Comparison of ENCODE assay signal across 8 cellular contexts in genomic region chr4:184450045-184450444, GRCh38. TPM values are rescaled to one million over a fixed set of nuclear protein-coding genes. Genes with fewer than 3 reads are reported as not detected.
A peak's percentile ranks its signal among the peaks of the same experiment; 100 is the strongest.
DNase-seq lines count a peak whose midpoint lies in the region; ATAC-seq, FAIRE-seq and TF ChIP-seq lines count a peak whose summit lies in the region.

No MANE protein-coding gene starts in this region.

- TF ChIP-seq POLR2A in GM12878 (IDR thresholded peaks at IDR 0.05; ENCODE audit: low read depth, low read length), result no peak

- peaks cover 45% of the 10 kb centered on the region for H3K36me3 Mint-ChIP-seq in activated CD8-positive, alpha-beta memory T cell treated with anti-CD3 and anti-CD28 coated beads, Interleukin-2, amount 10 ng/mL, durations not matched to agents 7 days and 5 days

- H4K20me1 ChIP-seq in GM12878 (ENCODE audit: control insufficient read depth, insufficient read depth), result no peaks in the 10 kb centered on the region

- no peak overlapping the region for H3K27ac ChIP-seq in GM12878 (ENCODE audit: control insufficient read depth, insufficient read depth)
- H3K27ac ChIP-seq in upper lobe of right lung, result peak overlapping the region; percentile 76

- CTCF ChIA-PET in activated CD8-positive, alpha-beta memory T cell treated with anti-CD3 and anti-CD28 coated beads, Interleukin-2, amount 10 ng/mL, durations not matched to agents 7 days and 5 days (lab: Charles Lee), result interaction anchor here (0.6 to 1.0 kb wide), 2 partner anchors 33 to 168 kb away, joined by 3 to 4 read pairs; no protein-coding TSS in a partner anchor
- CTCF ChIA-PET in GM12878 (lab: Yijun Ruan, JAX), result no interaction called here

- H3K4me1 ChIP-seq in GM12878 (ENCODE audit: control insufficient read depth, insufficient read depth, low read length), result peaks cover 45% of the 10 kb centered on the region
- peaks cover 80% of the 10 kb centered on the region for H3K4me1 ChIP-seq in upper lobe of right lung

- no peak for TF ChIP-seq RAD21 in GM12878 (IDR thresholded peaks at IDR 0.05; ENCODE audit: insufficient read depth, low read depth, low read length)

- RAD21 ChIA-PET in GM12878 (lab: Charles Lee; ENCODE audit: unreplicated experiment), result no interaction called here

- no peak for DNase-seq in activated CD8-positive, alpha-beta memory T cell treated with anti-CD3 and anti-CD28 coated beads, Interleukin-2, amount 10 ng/mL, durations not matched to agents 7 days and 5 days
- DNase-seq in activated CD8-positive, alpha-beta memory T cell treated with anti-CD3 and anti-CD28 coated beads, Interleukin-2, amount 50 U/mL, for 48 hours, result no peak
- no peak for DNase-seq in GM12878 (ENCODE audit: low read depth, low spot score)
- DNase-seq in kidney tubule cell (ENCODE audit: low spot score), result peak; percentile 10
- no peak for DNase-seq in upper lobe of right lung
- no peak for DNase-seq in HuH-7 (ENCODE audit: low spot score)
- DNase-seq in DMS53 treated with DMSO at 0.1 percent for 48 hours (lab: John Stamatoyannopoulos, UW; ENCODE audit: unreplicated experiment), result no peak

- peaks cover 75% of the 10 kb centered on the region for H3K4me1 Mint-ChIP-seq in activated CD8-positive, alpha-beta memory T cell treated with anti-CD3 and anti-CD28 coated beads, Interleukin-2, amount 10 ng/mL, durations not matched to agents 7 days and 5 days

- no peaks in the 10 kb centered on the region; the same call in 2 of the 3 replicates for H3K9me3 ChIP-seq in GM12878 (replicated peaks; ENCODE audit: control insufficient read depth, insufficient read depth, low read length)
- no peaks in the 10 kb centered on the region for H3K9me3 ChIP-seq in upper lobe of right lung

- H3K4me3 ChIP-seq in GM12878 (no peak overlapping the region), upper lobe of right lung (no peak overlapping the region)

- H3K9me3 Mint-ChIP-seq in activated CD8-positive, alpha-beta memory T cell treated with anti-CD3 and anti-CD28 coated beads, Interleukin-2, amount 10 ng/mL, durations not matched to agents 7 days and 5 days (ENCODE audit: low read depth), result no peaks in the 10 kb centered on the region

- H3K27me3 Mint-ChIP-seq in activated CD8-positive, alpha-beta memory T cell treated with anti-CD3 and anti-CD28 coated beads, Interleukin-2, amount 10 ng/mL, durations not matched to agents 7 days and 5 days, result no peaks in the 10 kb centered on the region

- in situ Hi-C loops in GM12878 (cut with MboI), result no loop called here

- no TSS peak for BruUV-seq in GM12878 (replicated peaks; lab: Mats Ljungman, UMichigan)

- 67% methylated on average over 5 of the region's 5 CpGs for WGBS in GM12878 (ENCODE audit: insufficient coverage, insufficient replicate concordance, low lambda C conversion rate, missing lambda C conversion rate)

- SMC1A ChIA-PET in GM12878 (lab: Charles Lee; ENCODE audit: uncharacterized antibody, unreplicated experiment), result interaction anchor here (0.6 to 2.4 kb wide), 7 partner anchors 9 to 704 kb away, joined by 3 to 7 read pairs (median 3); no protein-coding TSS in a partner anchor

- no peak for TF ChIP-seq CTCF in GM12878 (IDR thresholded peaks at IDR 0.05 in 2 of 3, conservative IDR thresholded peaks at IDR 0.05 in 1 of 3; ENCODE audit: control insufficient read depth in 2 of 3, extremely low read depth in 1 of 3, insufficient read depth in 1 of 3, low read depth in 3 of 3, low read length in 3 of 3)
- no peak for TF ChIP-seq CTCF in upper lobe of right lung (IDR thresholded peaks at IDR 0.05)

- ATAC-seq in activated CD8-positive, alpha-beta memory T cell treated with anti-CD3 and anti-CD28 coated beads, Interleukin-2, amount 10 ng/mL, durations not matched to agents 7 days and 5 days, result no peak
- peak; percentile 10; the same call in 1 of the 3 replicates for ATAC-seq in GM12878
- no peak for ATAC-seq in upper lobe of right lung
- ATAC-seq in GM21447 (IDR thresholded peaks at IDR 0.05; ENCODE audit: unreplicated experiment), result no peak

- H2AFZ ChIP-seq in GM12878 (ENCODE audit: control insufficient read depth, low read depth, low read length), result no peak overlapping the region

- H3K27me3 ChIP-seq in GM12878 (replicated peaks in 1 of 2; ENCODE audit: control insufficient read depth in 2 of 2, insufficient read depth in 2 of 2, low read length in 1 of 2) (no peaks in the 10 kb centered on the region), upper lobe of right lung (no peaks in the 10 kb centered on the region)

- intact Hi-C loops in GM12878 (cut with micrococcal nuclease; ENCODE audit: unreplicated experiment), result no loop called here
- intact Hi-C loops in upper lobe of right lung (cut with DNase I), result no loop called here

- no peak for TF ChIP-seq EP300 in GM12878 (IDR thresholded peaks at IDR 0.05; ENCODE audit: borderline replicate concordance in 1 of 2, control insufficient read depth in 1 of 2, low read depth in 2 of 2, low read length in 2 of 2)

- H3K4me3 Mint-ChIP-seq in activated CD8-positive, alpha-beta memory T cell treated with anti-CD3 and anti-CD28 coated beads, Interleukin-2, amount 10 ng/mL, durations not matched to agents 7 days and 5 days, result no peak overlapping the region

- no peak for FAIRE-seq in GM12878 (lab: Jason Lieb, UNC)

- H3K36me3 ChIP-seq in GM12878 (ENCODE audit: control insufficient read depth in 2 of 2, insufficient read depth in 2 of 2, low read length in 1 of 2), result peaks cover 6 to 11% of the 10 kb centered on the region in 2 experiments; a peak in 3 of 4 replicates
- H3K36me3 ChIP-seq in upper lobe of right lung, result no peaks in the 10 kb centered on the region

- peaks cover 89% of the 10 kb centered on the region for H3K79me2 ChIP-seq in GM12878 (ENCODE audit: control insufficient read depth, insufficient read depth, low read length)

- H3K4me2 ChIP-seq in GM12878 (ENCODE audit: control insufficient read depth, insufficient read depth), result peak overlapping the region; percentile 17; the same call in 1 of the 2 replicates

- peak overlapping the region; percentile 3 for H3K27ac Mint-ChIP-seq in activated CD8-positive, alpha-beta memory T cell treated with anti-CD3 and anti-CD28 coated beads, Interleukin-2, amount 10 ng/mL, durations not matched to agents 7 days and 5 days

- H3K9ac ChIP-seq in GM12878 (ENCODE audit: control insufficient read depth, insufficient read depth, low read length), result no peak overlapping the region

- POLR2A ChIA-PET in GM12878 (lab: Charles Lee), result no interaction called here

TF ChIP-seq in GM12878, 131 proteins besides CTCF, POLR2A, EP300 and RAD21:
- no peak for TF ChIP-seq EED (IDR thresholded peaks at IDR 0.05; ENCODE audit: low read depth)
TF ChIP-seq in GM12878: peak in this region for 0.

RNA-seq across cellular contexts. Expression of gene IRF2, which starts 24.3 kb away (rescaled TPM):
- total RNA-seq in activated CD8-positive, alpha-beta memory T cell treated with anti-CD3 and anti-CD28 coated beads, Interleukin-2, amount 10 ng/mL, durations not matched to agents 7 days and 5 days, result 100 to 1,000 TPM in 1 of 2 experiments, 10 to 100 TPM in 1; 81.6 to 112 TPM
- total RNA-seq in GM12878 (2013; cell fraction: nucleolus; rRNA removed), result 70.0 and 78.5 TPM in 2 replicates
- total RNA-seq in GM12878 (2014; rRNA removed), result 44.7 and 45.1 TPM in 2 replicates
- total RNA-seq in GM12878 (2014; rRNA removed; fragmentation: Illumina TruSeq; extraction: Trizol), result 51.1 and 51.9 TPM in 2 replicates
- 52.2 and 65.7 TPM in 2 replicates for total RNA-seq in GM12878 (2021)
- polyA plus RNA-seq in GM12878 (2011; ENCODE audit: low read depth), result 39.3 TPM
- polyA plus RNA-seq in GM12878 (2011; rRNA removed), result 90.3 and 99.3 TPM in 2 replicates
- 74.6 and 83.1 TPM in 2 replicates for polyA plus RNA-seq in GM12878 (2011; cell fraction: cytosol; rRNA removed)
- 54.1 and 58.8 TPM in 2 replicates for polyA plus RNA-seq in GM12878 (2011; cell fraction: nucleus; rRNA removed)
- 49.9 and 58.7 TPM in 2 replicates for polyA plus RNA-seq in GM12878 (2012)
- 79.9 and 96.4 TPM in 2 replicates for polyA plus RNA-seq in GM12878 (2014; fragmentation: Illumina TruSeq; extraction: Trizol)
- polyA plus RNA-seq in GM12878 (2014; fragmentation: Nextera tagmentation; extraction: Ambion mirVana), result 10 to 100 TPM; 58.4 to 59.9 TPM
- 46.6 and 52.8 TPM in 2 replicates for polyA plus RNA-seq in GM12878 (2014; rRNA removed)
- polyA plus RNA-seq in GM12878 (2016; fragmentation: Nextera tagmentation; extraction: Ambion mirVana), result 10 to 100 TPM; 59.4 to 66.0 TPM
- polyA minus RNA-seq in GM12878 (2011; rRNA and poly(A)+ RNA removed), result 79.3 and 83.9 TPM in 2 replicates
- polyA minus RNA-seq in GM12878 (2011; cell fraction: cytosol; rRNA and poly(A)+ RNA removed), result 40.8 and 41.5 TPM in 2 replicates
- polyA minus RNA-seq in GM12878 (2011; cell fraction: nucleus; rRNA and poly(A)+ RNA removed), result 22.8 and 36.9 TPM in 2 replicates
- 44.0 TPM for total RNA-seq in upper lobe of right lung
